Comparison of ENCODE assay signal across 2 cellular contexts in the genomic region with DNA sequence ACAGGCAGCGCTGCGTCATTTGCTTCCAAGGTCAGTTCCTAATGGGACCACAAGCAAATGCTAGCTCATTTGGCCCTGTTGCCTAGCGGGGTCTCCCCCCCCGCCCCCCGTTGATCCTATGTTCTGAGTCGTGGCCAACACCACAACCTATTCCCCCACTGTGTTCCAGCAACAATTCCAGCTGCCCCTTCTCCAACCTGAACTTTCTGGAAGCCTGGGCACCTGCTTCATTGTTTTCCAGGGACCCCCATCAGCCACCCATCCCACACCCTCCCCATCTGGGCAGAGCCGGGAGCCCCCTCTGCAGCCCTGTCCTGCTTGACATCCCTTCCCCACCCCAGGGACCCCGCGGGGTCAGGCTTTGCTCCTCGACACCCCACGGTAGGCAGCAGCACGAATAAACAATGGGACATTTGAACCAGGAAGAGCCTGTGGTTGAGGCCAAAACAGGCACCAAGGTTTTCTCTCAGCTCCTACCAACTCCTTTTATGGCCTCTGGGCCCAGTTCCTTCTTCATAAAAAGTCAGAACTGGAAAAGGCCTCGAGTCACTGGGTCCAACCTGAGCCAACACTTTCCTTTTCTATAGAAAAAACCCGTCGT.
A peak's percentile ranks its signal among the peaks of the same experiment; 100 is the strongest.
TF ChIP-seq lines count a peak whose summit lies in the region.

No MANE protein-coding gene starts in this region.

TF ChIP-seq in GM12878, 131 proteins besides CTCF, POLR2A, EP300 and RAD21 (continued from another document):
- TF ChIP-seq, protein P1, sequence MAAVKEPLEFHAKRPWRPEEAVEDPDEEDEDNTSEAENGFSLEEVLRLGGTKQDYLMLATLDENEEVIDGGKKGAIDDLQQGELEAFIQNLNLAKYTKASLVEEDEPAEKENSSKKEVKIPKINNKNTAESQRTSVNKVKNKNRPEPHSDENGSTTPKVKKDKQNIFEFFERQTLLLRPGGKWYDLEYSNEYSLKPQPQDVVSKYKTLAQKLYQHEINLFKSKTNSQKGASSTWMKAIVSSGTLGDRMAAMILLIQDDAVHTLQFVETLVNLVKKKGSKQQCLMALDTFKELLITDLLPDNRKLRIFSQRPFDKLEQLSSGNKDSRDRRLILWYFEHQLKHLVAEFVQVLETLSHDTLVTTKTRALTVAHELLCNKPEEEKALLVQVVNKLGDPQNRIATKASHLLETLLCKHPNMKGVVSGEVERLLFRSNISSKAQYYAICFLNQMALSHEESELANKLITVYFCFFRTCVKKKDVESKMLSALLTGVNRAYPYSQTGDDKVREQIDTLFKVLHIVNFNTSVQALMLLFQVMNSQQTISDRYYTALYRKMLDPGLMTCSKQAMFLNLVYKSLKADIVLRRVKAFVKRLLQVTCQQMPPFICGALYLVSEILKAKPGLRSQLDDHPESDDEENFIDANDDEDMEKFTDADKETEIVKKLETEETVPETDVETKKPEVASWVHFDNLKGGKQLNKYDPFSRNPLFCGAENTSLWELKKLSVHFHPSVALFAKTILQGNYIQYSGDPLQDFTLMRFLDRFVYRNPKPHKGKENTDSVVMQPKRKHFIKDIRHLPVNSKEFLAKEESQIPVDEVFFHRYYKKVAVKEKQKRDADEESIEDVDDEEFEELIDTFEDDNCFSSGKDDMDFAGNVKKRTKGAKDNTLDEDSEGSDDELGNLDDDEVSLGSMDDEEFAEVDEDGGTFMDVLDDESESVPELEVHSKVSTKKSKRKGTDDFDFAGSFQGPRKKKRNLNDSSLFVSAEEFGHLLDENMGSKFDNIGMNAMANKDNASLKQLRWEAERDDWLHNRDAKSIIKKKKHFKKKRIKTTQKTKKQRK (IDR thresholded peaks at IDR 0.05; ENCODE audit: low read depth, low read length), result no peak
- TF ChIP-seq, protein P2, sequence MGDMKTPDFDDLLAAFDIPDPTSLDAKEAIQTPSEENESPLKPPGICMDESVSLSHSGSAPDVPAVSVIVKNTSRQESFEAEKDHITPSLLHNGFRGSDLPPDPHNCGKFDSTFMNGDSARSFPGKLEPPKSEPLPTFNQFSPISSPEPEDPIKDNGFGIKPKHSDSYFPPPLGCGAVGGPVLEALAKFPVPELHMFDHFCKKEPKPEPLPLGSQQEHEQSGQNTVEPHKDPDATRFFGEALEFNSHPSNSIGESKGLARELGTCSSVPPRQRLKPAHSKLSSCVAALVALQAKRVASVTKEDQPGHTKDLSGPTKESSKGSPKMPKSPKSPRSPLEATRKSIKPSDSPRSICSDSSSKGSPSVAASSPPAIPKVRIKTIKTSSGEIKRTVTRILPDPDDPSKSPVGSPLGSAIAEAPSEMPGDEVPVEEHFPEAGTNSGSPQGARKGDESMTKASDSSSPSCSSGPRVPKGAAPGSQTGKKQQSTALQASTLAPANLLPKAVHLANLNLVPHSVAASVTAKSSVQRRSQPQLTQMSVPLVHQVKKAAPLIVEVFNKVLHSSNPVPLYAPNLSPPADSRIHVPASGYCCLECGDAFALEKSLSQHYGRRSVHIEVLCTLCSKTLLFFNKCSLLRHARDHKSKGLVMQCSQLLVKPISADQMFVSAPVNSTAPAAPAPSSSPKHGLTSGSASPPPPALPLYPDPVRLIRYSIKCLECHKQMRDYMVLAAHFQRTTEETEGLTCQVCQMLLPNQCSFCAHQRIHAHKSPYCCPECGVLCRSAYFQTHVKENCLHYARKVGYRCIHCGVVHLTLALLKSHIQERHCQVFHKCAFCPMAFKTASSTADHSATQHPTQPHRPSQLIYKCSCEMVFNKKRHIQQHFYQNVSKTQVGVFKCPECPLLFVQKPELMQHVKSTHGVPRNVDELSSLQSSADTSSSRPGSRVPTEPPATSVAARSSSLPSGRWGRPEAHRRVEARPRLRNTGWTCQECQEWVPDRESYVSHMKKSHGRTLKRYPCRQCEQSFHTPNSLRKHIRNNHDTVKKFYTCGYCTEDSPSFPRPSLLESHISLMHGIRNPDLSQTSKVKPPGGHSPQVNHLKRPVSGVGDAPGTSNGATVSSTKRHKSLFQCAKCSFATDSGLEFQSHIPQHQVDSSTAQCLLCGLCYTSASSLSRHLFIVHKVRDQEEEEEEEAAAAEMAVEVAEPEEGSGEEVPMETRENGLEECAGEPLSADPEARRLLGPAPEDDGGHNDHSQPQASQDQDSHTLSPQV (IDR thresholded peaks at IDR 0.05), result no peak

TF ChIP-seq in HepG2, 621 proteins besides CTCF, POLR2A, EP300 and RAD21 (continued from another document):
- TF ChIP-seq, protein P3, sequence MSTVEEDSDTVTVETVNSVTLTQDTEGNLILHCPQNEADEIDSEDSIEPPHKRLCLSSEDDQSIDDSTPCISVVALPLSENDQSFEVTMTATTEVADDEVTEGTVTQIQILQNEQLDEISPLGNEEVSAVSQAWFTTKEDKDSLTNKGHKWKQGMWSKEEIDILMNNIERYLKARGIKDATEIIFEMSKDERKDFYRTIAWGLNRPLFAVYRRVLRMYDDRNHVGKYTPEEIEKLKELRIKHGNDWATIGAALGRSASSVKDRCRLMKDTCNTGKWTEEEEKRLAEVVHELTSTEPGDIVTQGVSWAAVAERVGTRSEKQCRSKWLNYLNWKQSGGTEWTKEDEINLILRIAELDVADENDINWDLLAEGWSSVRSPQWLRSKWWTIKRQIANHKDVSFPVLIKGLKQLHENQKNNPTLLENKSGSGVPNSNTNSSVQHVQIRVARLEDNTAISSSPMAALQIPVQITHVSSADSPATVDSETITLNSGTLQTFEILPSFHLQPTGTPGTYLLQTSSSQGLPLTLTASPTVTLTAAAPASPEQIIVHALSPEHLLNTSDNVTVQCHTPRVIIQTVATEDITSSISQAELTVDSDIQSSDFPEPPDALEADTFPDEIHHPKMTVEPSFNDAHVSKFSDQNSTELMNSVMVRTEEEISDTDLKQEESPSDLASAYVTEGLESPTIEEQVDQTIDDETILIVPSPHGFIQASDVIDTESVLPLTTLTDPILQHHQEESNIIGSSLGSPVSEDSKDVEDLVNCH (CRISPR knock-in tag; IDR thresholded peaks at IDR 0.05), result no peak
- TF ChIP-seq ZFP82 (CRISPR knock-in tag; IDR thresholded peaks at IDR 0.05; ENCODE audit: borderline replicate concordance) (0 out of 2 replicates have a peak, but pooled peaks have one; percentile 2), PITX1 (CRISPR knock-in tag; IDR thresholded peaks at IDR 0.05) (no peak)
- TF ChIP-seq, protein P4, sequence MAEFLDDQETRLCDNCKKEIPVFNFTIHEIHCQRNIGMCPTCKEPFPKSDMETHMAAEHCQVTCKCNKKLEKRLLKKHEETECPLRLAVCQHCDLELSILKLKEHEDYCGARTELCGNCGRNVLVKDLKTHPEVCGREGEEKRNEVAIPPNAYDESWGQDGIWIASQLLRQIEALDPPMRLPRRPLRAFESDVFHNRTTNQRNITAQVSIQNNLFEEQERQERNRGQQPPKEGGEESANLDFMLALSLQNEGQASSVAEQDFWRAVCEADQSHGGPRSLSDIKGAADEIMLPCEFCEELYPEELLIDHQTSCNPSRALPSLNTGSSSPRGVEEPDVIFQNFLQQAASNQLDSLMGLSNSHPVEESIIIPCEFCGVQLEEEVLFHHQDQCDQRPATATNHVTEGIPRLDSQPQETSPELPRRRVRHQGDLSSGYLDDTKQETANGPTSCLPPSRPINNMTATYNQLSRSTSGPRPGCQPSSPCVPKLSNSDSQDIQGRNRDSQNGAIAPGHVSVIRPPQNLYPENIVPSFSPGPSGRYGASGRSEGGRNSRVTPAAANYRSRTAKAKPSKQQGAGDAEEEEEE (CRISPR knock-in tag; IDR thresholded peaks at IDR 0.05; ENCODE audit: borderline replicate concordance), result 0 out of 2 replicates have a peak, but pooled peaks have one; percentile 66
TF ChIP-seq in HepG2: peak in this region for 15.
